Comparison of ENCODE assay signal across 1 cellular context in the genomic region with DNA sequence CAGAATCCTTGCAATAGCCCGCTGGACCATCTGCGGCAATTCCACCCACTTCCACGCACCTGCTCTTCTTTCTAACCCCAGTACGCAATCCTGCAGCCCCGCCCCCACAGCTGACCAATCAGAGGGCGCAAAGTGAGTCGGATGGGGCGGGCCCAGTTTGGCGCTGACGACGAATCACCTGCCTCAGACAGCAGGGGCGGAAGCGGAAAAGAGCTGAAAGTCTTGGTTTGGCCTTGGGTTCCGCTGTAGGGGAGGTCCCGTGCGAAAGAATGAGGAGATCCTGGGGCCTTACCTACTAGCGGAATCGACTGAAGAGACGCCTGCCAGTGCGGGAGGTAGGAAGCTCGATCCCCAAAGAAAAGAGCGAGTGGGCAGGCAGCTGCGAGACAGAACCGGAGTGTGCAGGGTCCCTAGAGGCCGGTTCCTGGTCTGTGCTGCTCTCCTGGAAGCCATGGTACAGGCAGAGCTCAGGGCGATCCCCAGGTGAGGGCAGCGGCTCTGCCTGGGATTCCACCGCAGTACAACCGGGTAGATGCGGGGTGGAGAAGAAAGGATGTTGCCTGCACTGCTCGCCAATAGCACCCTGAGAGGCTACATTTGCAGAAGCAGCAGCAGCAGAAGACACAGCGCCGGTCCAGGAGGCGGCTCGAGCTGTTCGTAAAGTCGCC.
TF ChIP-seq lines count a peak whose summit lies in the region.

Gene TMEM184C, plus strand, starts transcription at position 225 of the 668 bp plus-strand sequence. CDS start 560 bp downstream, outside the sequence.

TF ChIP-seq in HepG2, 621 proteins besides CTCF, POLR2A, EP300 and RAD21 (continued from another document and continues in another):
- TF ChIP-seq, protein P1, sequence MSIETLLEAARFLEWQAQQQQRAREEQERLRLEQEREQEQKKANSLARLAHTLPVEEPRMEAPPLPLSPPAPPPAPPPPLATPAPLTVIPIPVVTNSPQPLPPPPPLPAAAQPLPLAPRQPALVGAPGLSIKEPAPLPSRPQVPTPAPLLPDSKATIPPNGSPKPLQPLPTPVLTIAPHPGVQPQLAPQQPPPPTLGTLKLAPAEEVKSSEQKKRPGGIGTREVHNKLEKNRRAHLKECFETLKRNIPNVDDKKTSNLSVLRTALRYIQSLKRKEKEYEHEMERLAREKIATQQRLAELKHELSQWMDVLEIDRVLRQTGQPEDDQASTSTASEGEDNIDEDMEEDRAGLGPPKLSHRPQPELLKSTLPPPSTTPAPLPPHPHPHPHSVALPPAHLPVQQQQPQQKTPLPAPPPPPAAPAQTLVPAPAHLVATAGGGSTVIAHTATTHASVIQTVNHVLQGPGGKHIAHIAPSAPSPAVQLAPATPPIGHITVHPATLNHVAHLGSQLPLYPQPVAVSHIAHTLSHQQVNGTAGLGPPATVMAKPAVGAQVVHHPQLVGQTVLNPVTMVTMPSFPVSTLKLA (IDR thresholded peaks at IDR 0.05) = no peak
- TF ChIP-seq ZNF501 (CRISPR knock-in tag; IDR thresholded peaks at IDR 0.05) = peak; percentile 88
- TF ChIP-seq, protein P2, sequence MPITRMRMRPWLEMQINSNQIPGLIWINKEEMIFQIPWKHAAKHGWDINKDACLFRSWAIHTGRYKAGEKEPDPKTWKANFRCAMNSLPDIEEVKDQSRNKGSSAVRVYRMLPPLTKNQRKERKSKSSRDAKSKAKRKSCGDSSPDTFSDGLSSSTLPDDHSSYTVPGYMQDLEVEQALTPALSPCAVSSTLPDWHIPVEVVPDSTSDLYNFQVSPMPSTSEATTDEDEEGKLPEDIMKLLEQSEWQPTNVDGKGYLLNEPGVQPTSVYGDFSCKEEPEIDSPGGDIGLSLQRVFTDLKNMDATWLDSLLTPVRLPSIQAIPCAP (CRISPR knock-in tag; IDR thresholded peaks at IDR 0.05; ENCODE audit: low read depth) = no peak
- TF ChIP-seq PCBP2 (optimal IDR thresholded peaks at IDR 0.05; ENCODE audit: low read depth, low read length, poor library complexity, severe bottlenecking) = no peak
- no peak for TF ChIP-seq ZNF121 (CRISPR knock-in tag; IDR thresholded peaks at IDR 0.05)
- no peak for TF ChIP-seq PHF5A (CRISPR knock-in tag; IDR thresholded peaks at IDR 0.05; ENCODE audit: low read depth, unreplicated experiment)
- TF ChIP-seq, protein P3, sequence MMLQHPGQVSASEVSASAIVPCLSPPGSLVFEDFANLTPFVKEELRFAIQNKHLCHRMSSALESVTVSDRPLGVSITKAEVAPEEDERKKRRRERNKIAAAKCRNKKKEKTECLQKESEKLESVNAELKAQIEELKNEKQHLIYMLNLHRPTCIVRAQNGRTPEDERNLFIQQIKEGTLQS (CRISPR knock-in tag; IDR thresholded peaks at IDR 0.05) = no peak
- peak; percentile 22; the same call in 1 of the 2 replicates for TF ChIP-seq ZNF768 (CRISPR knock-in tag; IDR thresholded peaks at IDR 0.05)
- TF ChIP-seq ELK4 (CRISPR knock-in tag; IDR thresholded peaks at IDR 0.05; ENCODE audit: borderline replicate concordance) = 0 out of 2 replicates have a peak, but pooled peaks have one; percentile 56
- TF ChIP-seq ZNF530 (CRISPR knock-in tag; IDR thresholded peaks at IDR 0.05; ENCODE audit: low read depth) = no peak
- no peak for TF ChIP-seq ZNF451 (CRISPR knock-in tag; IDR thresholded peaks at IDR 0.05)
- no peak for TF ChIP-seq CERS6 (CRISPR knock-in tag; IDR thresholded peaks at IDR 0.05)
- TF ChIP-seq MED8 (CRISPR knock-in tag; IDR thresholded peaks at IDR 0.05; ENCODE audit: insufficient replicate concordance) = no peak
- TF ChIP-seq ZNF816 (CRISPR knock-in tag; IDR thresholded peaks at IDR 0.05; ENCODE audit: borderline replicate concordance) = no peak
- TF ChIP-seq BRF2 (CRISPR knock-in tag; IDR thresholded peaks at IDR 0.05) = no peak
- no peak for TF ChIP-seq ZNF678 (CRISPR knock-in tag; IDR thresholded peaks at IDR 0.05)
- no peak for TF ChIP-seq ZNF382 (CRISPR knock-in tag; IDR thresholded peaks at IDR 0.05; ENCODE audit: borderline replicate concordance)
- no peak for TF ChIP-seq NR3C1 (CRISPR knock-in tag; IDR thresholded peaks at IDR 0.05)
- TF ChIP-seq MEIS2 (CRISPR knock-in tag; IDR thresholded peaks at IDR 0.05) = 0 out of 2 replicates have a peak, but pooled peaks have one; percentile 40
- no peak for TF ChIP-seq ZNF773 (CRISPR knock-in tag; IDR thresholded peaks at IDR 0.05; ENCODE audit: borderline replicate concordance)
- no peak for TF ChIP-seq RBM22 (optimal IDR thresholded peaks at IDR 0.05; ENCODE audit: low read length)
- TF ChIP-seq, protein P4, sequence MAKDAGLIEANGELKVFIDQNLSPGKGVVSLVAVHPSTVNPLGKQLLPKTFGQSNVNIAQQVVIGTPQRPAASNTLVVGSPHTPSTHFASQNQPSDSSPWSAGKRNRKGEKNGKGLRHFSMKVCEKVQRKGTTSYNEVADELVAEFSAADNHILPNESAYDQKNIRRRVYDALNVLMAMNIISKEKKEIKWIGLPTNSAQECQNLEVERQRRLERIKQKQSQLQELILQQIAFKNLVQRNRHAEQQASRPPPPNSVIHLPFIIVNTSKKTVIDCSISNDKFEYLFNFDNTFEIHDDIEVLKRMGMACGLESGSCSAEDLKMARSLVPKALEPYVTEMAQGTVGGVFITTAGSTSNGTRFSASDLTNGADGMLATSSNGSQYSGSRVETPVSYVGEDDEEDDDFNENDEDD (CRISPR knock-in tag; IDR thresholded peaks at IDR 0.05; ENCODE audit: borderline replicate concordance) = no peak; the same call in 1 of the 2 replicates
- no peak for TF ChIP-seq MXD3 (CRISPR knock-in tag; IDR thresholded peaks at IDR 0.05)
- TF ChIP-seq, protein P5, sequence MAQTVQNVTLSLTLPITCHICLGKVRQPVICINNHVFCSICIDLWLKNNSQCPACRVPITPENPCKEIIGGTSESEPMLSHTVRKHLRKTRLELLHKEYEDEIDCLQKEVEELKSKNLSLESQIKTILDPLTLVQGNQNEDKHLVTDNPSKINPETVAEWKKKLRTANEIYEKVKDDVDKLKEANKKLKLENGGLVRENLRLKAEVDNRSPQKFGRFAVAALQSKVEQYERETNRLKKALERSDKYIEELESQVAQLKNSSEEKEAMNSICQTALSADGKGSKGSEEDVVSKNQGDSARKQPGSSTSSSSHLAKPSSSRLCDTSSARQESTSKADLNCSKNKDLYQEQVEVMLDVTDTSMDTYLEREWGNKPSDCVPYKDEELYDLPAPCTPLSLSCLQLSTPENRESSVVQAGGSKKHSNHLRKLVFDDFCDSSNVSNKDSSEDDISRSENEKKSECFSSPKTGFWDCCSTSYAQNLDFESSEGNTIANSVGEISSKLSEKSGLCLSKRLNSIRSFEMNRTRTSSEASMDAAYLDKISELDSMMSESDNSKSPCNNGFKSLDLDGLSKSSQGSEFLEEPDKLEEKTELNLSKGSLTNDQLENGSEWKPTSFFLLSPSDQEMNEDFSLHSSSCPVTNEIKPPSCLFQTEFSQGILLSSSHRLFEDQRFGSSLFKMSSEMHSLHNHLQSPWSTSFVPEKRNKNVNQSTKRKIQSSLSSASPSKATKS (CRISPR knock-in tag; IDR thresholded peaks at IDR 0.05) = no peak
- TF ChIP-seq ATF6 (CRISPR knock-in tag; conservative IDR thresholded peaks at IDR 0.05) = no peak
- TF ChIP-seq ZNF839 (CRISPR knock-in tag; IDR thresholded peaks at IDR 0.05; ENCODE audit: borderline replicate concordance) = 0 out of 2 replicates have a peak, but pooled peaks have one; percentile 45
- TF ChIP-seq REPIN1 (CRISPR knock-in tag; IDR thresholded peaks at IDR 0.05; ENCODE audit: borderline replicate concordance, low read depth) = peak; percentile 36; the same call in 1 of the 2 replicates
- TF ChIP-seq SKI (IDR thresholded peaks at IDR 0.05; ENCODE audit: partially characterized antibody) = no peak
- TF ChIP-seq, protein P6, sequence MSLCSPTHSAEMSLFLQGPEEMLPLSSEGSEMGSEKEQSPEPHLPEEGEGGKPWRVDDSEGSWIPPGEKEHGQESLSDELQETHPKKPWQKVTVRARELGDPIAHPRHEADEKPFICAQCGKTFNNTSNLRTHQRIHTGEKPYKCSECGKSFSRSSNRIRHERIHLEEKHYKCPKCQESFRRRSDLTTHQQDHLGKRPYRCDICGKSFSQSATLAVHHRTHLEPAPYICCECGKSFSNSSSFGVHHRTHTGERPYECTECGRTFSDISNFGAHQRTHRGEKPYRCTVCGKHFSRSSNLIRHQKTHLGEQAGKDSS (CRISPR knock-in tag; IDR thresholded peaks at IDR 0.05; ENCODE audit: borderline replicate concordance, low read depth) = peak; percentile 29; the same call in 1 of the 2 replicates
- TF ChIP-seq ZNF329 (CRISPR knock-in tag; IDR thresholded peaks at IDR 0.05; ENCODE audit: low read depth) = no peak
- TF ChIP-seq WIZ (CRISPR knock-in tag; IDR thresholded peaks at IDR 0.05) = peak; percentile 96
- TF ChIP-seq, protein P7, sequence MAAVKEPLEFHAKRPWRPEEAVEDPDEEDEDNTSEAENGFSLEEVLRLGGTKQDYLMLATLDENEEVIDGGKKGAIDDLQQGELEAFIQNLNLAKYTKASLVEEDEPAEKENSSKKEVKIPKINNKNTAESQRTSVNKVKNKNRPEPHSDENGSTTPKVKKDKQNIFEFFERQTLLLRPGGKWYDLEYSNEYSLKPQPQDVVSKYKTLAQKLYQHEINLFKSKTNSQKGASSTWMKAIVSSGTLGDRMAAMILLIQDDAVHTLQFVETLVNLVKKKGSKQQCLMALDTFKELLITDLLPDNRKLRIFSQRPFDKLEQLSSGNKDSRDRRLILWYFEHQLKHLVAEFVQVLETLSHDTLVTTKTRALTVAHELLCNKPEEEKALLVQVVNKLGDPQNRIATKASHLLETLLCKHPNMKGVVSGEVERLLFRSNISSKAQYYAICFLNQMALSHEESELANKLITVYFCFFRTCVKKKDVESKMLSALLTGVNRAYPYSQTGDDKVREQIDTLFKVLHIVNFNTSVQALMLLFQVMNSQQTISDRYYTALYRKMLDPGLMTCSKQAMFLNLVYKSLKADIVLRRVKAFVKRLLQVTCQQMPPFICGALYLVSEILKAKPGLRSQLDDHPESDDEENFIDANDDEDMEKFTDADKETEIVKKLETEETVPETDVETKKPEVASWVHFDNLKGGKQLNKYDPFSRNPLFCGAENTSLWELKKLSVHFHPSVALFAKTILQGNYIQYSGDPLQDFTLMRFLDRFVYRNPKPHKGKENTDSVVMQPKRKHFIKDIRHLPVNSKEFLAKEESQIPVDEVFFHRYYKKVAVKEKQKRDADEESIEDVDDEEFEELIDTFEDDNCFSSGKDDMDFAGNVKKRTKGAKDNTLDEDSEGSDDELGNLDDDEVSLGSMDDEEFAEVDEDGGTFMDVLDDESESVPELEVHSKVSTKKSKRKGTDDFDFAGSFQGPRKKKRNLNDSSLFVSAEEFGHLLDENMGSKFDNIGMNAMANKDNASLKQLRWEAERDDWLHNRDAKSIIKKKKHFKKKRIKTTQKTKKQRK (IDR thresholded peaks at IDR 0.05; ENCODE audit: low read length) = no peak
- TF ChIP-seq ZNF24 (IDR thresholded peaks at IDR 0.05) = no peak
- TF ChIP-seq, protein P8, sequence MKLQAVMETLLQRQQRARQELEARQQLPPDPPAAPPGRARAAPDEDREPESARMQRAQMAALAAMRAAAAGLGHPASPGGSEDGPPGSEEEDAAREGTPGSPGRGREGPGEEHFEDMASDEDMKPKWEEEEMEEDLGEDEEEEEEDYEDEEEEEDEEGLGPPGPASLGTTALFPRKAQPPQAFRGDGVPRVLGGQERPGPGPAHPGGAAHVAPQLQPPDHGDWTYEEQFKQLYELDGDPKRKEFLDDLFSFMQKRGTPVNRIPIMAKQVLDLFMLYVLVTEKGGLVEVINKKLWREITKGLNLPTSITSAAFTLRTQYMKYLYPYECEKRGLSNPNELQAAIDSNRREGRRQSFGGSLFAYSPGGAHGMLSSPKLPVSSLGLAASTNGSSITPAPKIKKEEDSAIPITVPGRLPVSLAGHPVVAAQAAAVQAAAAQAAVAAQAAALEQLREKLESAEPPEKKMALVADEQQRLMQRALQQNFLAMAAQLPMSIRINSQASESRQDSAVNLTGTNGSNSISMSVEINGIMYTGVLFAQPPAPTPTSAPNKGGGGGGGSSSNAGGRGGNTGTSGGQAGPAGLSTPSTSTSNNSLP (IDR thresholded peaks at IDR 0.05; ENCODE audit: low read depth, low read length) = no peak
- TF ChIP-seq SRY (CRISPR knock-in tag; IDR thresholded peaks at IDR 0.05) = peak; percentile 88; the same call in 1 of the 2 replicates
- no peak for TF ChIP-seq NFATC3 (CRISPR knock-in tag; IDR thresholded peaks at IDR 0.05)
- no peak for TF ChIP-seq ZNF569 (CRISPR knock-in tag; IDR thresholded peaks at IDR 0.05; ENCODE audit: borderline replicate concordance)
- peak; percentile 87 for TF ChIP-seq FOXC1 (CRISPR knock-in tag; IDR thresholded peaks at IDR 0.05; ENCODE audit: borderline replicate concordance)
